In genomic region chr19:5817218-5817617, GRCh38 we compare ENCODE assay signal across 2 cellular contexts.
TF ChIP-seq lines count a peak whose summit lies in the region.

No MANE protein-coding gene starts in this region.

TF ChIP-seq in HEK293, 187 proteins besides CTCF, POLR2A, EP300 and RAD21:
- no peak for TF ChIP-seq ZBTB48 (tag by site-specific recombination; IDR thresholded peaks at IDR 0.05)
- peak; percentile 49; the same call in 1 of the 2 replicates for TF ChIP-seq ZNF596 (tag by site-specific recombination; IDR thresholded peaks at IDR 0.05)
- no peak for TF ChIP-seq MEIS1 (CRISPR knock-in tag; IDR thresholded peaks at IDR 0.05; ENCODE audit: borderline replicate concordance)
- no peak for TF ChIP-seq ZBTB11 (tag by site-specific recombination; conservative IDR thresholded peaks at IDR 0.05; ENCODE audit: low read depth)
- TF ChIP-seq ZNF704 (tag by site-specific recombination; IDR thresholded peaks at IDR 0.05) = no peak
- no peak for TF ChIP-seq ZNF423 (tag by site-specific recombination; IDR thresholded peaks at IDR 0.05)
- no peak for TF ChIP-seq ZSCAN30 (tag by site-specific recombination; IDR thresholded peaks at IDR 0.05)
- no peak for TF ChIP-seq ZNF132 (tag by site-specific recombination; IDR thresholded peaks at IDR 0.05; ENCODE audit: borderline replicate concordance)
- TF ChIP-seq ZNF121 (tag by site-specific recombination; IDR thresholded peaks at IDR 0.05) = peak; percentile 78
- no peak for TF ChIP-seq ZNF350 (tag by site-specific recombination; IDR thresholded peaks at IDR 0.05)
- TF ChIP-seq ZNF621 (tag by site-specific recombination; IDR thresholded peaks at IDR 0.05) = no peak
- TF ChIP-seq ZNF513 (tag by site-specific recombination; IDR thresholded peaks at IDR 0.05) = no peak
- TF ChIP-seq PRDM1 (tag by site-specific recombination; IDR thresholded peaks at IDR 0.05) = peak; percentile 99
- TF ChIP-seq ZNF366 (tag by site-specific recombination; conservative IDR thresholded peaks at IDR 0.05) = peak; percentile 93
- no peak for TF ChIP-seq HOXA7 (CRISPR knock-in tag; IDR thresholded peaks at IDR 0.05; ENCODE audit: borderline replicate concordance)
- TF ChIP-seq ZNF146 (tag by site-specific recombination; IDR thresholded peaks at IDR 0.05) = no peak

TF ChIP-seq in K562, 482 proteins besides CTCF, POLR2A, EP300 and RAD21:
- TF ChIP-seq NUFIP1 (IDR thresholded peaks at IDR 0.05; ENCODE audit: partially characterized antibody) (no peak), MTF1 (CRISPR knock-in tag; IDR thresholded peaks at IDR 0.05; ENCODE audit: borderline replicate concordance) (no peak), ZNF121 (CRISPR knock-in tag; conservative IDR thresholded peaks at IDR 0.05) (peak; percentile 73), TFAP4 (CRISPR knock-in tag; IDR thresholded peaks at IDR 0.05; ENCODE audit: borderline replicate concordance) (no peak), ARNT (IDR thresholded peaks at IDR 0.05) (no peak), NFRKB (IDR thresholded peaks at IDR 0.05; ENCODE audit: low read depth) (no peak), FOXA1 (IDR thresholded peaks at IDR 0.05; ENCODE audit: borderline replicate concordance) (no peak), ZNF24 (IDR thresholded peaks at IDR 0.05) (no peak), MBD2 (IDR thresholded peaks at IDR 0.05; ENCODE audit: borderline replicate concordance, low read depth) (no peak), ZNF133 (CRISPR knock-in tag; IDR thresholded peaks at IDR 0.05) (no peak), TRIM28 (IDR thresholded peaks at IDR 0.05) (no peak), CEBPB (tag; IDR thresholded peaks at IDR 0.05) (0 out of 2 replicates have a peak, but pooled peaks have one; percentile 39), NCOA6 (IDR thresholded peaks at IDR 0.05) (no peak), CREBBP (IDR thresholded peaks at IDR 0.05; ENCODE audit: low read depth, low read length) (no peak), AFF1 (IDR thresholded peaks at IDR 0.05; ENCODE audit: low read depth in 1 of 2, partially characterized antibody in 2 of 2) (no peak), ZNF518B (CRISPR knock-in tag; IDR thresholded peaks at IDR 0.05) (no peak), U2AF2 (optimal IDR thresholded peaks at IDR 0.05; ENCODE audit: low read depth, low read length) (no peak), ZNF277 (CRISPR knock-in tag; IDR thresholded peaks at IDR 0.05; ENCODE audit: borderline replicate concordance) (no peak), PHF21A (IDR thresholded peaks at IDR 0.05; ENCODE audit: borderline replicate concordance, low read depth) (no peak), SMARCA5 (IDR thresholded peaks at IDR 0.05) (no peak), ZNF511 (CRISPR knock-in tag; IDR thresholded peaks at IDR 0.05) (no peak), TOE1 (IDR thresholded peaks at IDR 0.05; ENCODE audit: borderline replicate concordance) (no peak), TOE1 (CRISPR knock-in tag; IDR thresholded peaks at IDR 0.05; ENCODE audit: borderline replicate concordance, low read depth) (no peak), MEF2A (IDR thresholded peaks at IDR 0.05; ENCODE audit: control insufficient read depth, low read depth, low read length) (no peak), HDAC1 (IDR thresholded peaks at IDR 0.05) (peak in 1 of 2 experiments; percentile 43; a peak in 1 of 4 replicates), BCLAF1 (IDR thresholded peaks at IDR 0.05; ENCODE audit: borderline replicate concordance in 1 of 2, control insufficient read depth in 1 of 2, low read depth in 2 of 2, low read length in 1 of 2) (no peak), ZNF512 (tag; IDR thresholded peaks at IDR 0.05) (peak; percentile 78), HNRNPUL1 (IDR thresholded peaks at IDR 0.05; ENCODE audit: low read length) (no peak), MTA1 (IDR thresholded peaks at IDR 0.05; ENCODE audit: borderline replicate concordance) (peak; percentile 59; the same call in 1 of the 2 replicates), GTF2A2 (tag; IDR thresholded peaks at IDR 0.05) (no peak), NR4A1 (CRISPR knock-in tag; IDR thresholded peaks at IDR 0.05) (no peak), NR4A1 (tag; IDR thresholded peaks at IDR 0.05) (no peak), MXI1 (IDR thresholded peaks at IDR 0.05; ENCODE audit: low read depth, low read length) (no peak), ARID4B (CRISPR knock-in tag; IDR thresholded peaks at IDR 0.05) (no peak), PYGO2 (tag; IDR thresholded peaks at IDR 0.05) (no peak), POLR3A (IDR thresholded peaks at IDR 0.05; ENCODE audit: borderline replicate concordance, extremely low read depth, insufficient read depth, insufficient read length) (no peak), ZFX (CRISPR knock-in tag; IDR thresholded peaks at IDR 0.05) (no peak), ZNF830 (CRISPR knock-in tag; IDR thresholded peaks at IDR 0.05) (no peak), RFX1 (IDR thresholded peaks at IDR 0.05) (no peak), MCM7 (IDR thresholded peaks at IDR 0.05) (no peak)
